ENCODE assay signal across 24 cellular contexts in genomic region chr12:101713930-101714329, GRCh38. TPM values are rescaled to one million over a fixed set of nuclear protein-coding genes. Genes with fewer than 3 reads are reported as not detected.
DNase-seq lines count a peak whose midpoint lies in the region; ATAC-seq and TF ChIP-seq lines count a peak whose summit lies in the region.
"Had no signal": no experiment of that assay in that cellular context is flagged by ENCODE, and none has a peak within 500 bp of the region (broad histone marks: within the 10 kb centered on the region; RNA-seq: fewer than 3 reads in every experiment).

No MANE protein-coding gene starts in this region.

- in situ Hi-C loops in gastrocnemius medialis (cut with MboI; ENCODE audit: low sequenced_read_pairs in 4 of 4): no loop called here

- H3K9ac ChIP-seq in liver (ENCODE audit: low read depth in 1 of 2, low read length in 2 of 2): peak overlapping the region in 1 of 2 donors; percentile 76

- DNase-seq in Peyer's patch: no peak
- DNase-seq in gastrocnemius medialis: no peak
- DNase-seq in KG1 (lab: John Stamatoyannopoulos, UW): no peak
- DNase-seq in stimulated activated naive CD8-positive, alpha-beta T cell treated with anti-CD3 and anti-CD28 coated beads, Interleukin-15, Interleukin-2, amounts not matched to agents 100 U/mL and 50 U/mL, for 24 hours: no peak
- DNase-seq in NCI-H1436 (lab: John Stamatoyannopoulos, UW): no peak
- DNase-seq: activated CD4-positive, alpha-beta memory T cell treated with anti-CD3 and anti-CD28 coated beads, Interleukin-2, amount 10 ng/mL, durations not matched to agents 7 days and 5 days; activated CD8-positive, alpha-beta memory T cell treated with anti-CD3 and anti-CD28 coated beads, Interleukin-2, amount 50 U/mL, for 48 hours; activated naive CD4-positive, alpha-beta T cell treated with anti-CD3 and anti-CD28 coated beads for 36 hours; brain microvascular endothelial cell; immature natural killer cell; MG63; naive thymus-derived CD4-positive, alpha-beta T cell; NCI-H1105; NCI-H187 treated with DMSO at 0.1 percent for 48 hours; NCI-H2171 treated with DMSO at 0.1 percent for 48 hours; NCI-H510A treated with DMSO at 0.1 percent for 48 hours; stimulated activated naive B cell treated with anti-CD40 and anti-IgM and Interleukin-4, amounts not matched to agents 10 μg/mL and 1 μg/mL and 100 μg/mL, for 72 hours; T-helper 17 cell had no signal

- ATAC-seq in gastrocnemius medialis: no peak
- no peak for ATAC-seq in stimulated activated naive CD8-positive, alpha-beta T cell treated with anti-CD3 and anti-CD28 coated beads, Interleukin-15, Interleukin-2, amounts not matched to agents 100 U/mL and 50 U/mL, for 24 hours
- ATAC-seq: GM12878; naive thymus-derived CD4-positive, alpha-beta T cell; stimulated activated naive B cell treated with anti-CD40 and anti-IgM and Interleukin-4, amounts not matched to agents 10 μg/mL and 1 μg/mL and 100 μg/mL, for 72 hours; T-helper 17 cell had no signal

- no peak for TF ChIP-seq POLR2A in Peyer's patch (IDR thresholded peaks at IDR 0.05)
- TF ChIP-seq POLR2A in gastrocnemius medialis (IDR thresholded peaks at IDR 0.05): no peak

- TF ChIP-seq RAD21 in liver (IDR thresholded peaks at IDR 0.05): no peak

- no peaks in the 10 kb centered on the region for H3K9me3 ChIP-seq in Peyer's patch
- no peaks in the 10 kb centered on the region for H3K9me3 ChIP-seq in liver (ENCODE audit: control insufficient read depth in 4 of 4, low read length in 3 of 4)
- no peaks in the 10 kb centered on the region for H3K9me3 ChIP-seq in gastrocnemius medialis
- H3K9me3 ChIP-seq: MG63 had no signal

- H3K4me3 ChIP-seq in Peyer's patch (no peak overlapping the region), liver (ENCODE audit: low read depth in 1 of 3, low read length in 3 of 3) (no peak overlapping the region), gastrocnemius medialis (no peak overlapping the region)
- H3K4me3 ChIP-seq: GM12878, K562, MG63 had no signal

- intact Hi-C loops in gastrocnemius medialis (cut with DNase I; ENCODE audit: low total_unique reads): no loop called here

- H3K36me3 ChIP-seq in Peyer's patch (no peaks in the 10 kb centered on the region), liver (ENCODE audit: control insufficient read depth in 4 of 4, insufficient read depth in 3 of 4, low read depth in 1 of 4, low read length in 3 of 4) (no peaks in the 10 kb centered on the region), gastrocnemius medialis (no peaks in the 10 kb centered on the region)
- H3K36me3 ChIP-seq: brain microvascular endothelial cell, MG63 had no signal

- peaks cover 0 to 48% (median 6%) of the 10 kb centered on the region in 4 donors for H3K4me1 ChIP-seq in Peyer's patch
- peaks cover 4 to 55% (median 44%) of the 10 kb centered on the region in 4 donors for H3K4me1 ChIP-seq in liver (ENCODE audit: control insufficient read depth in 4 of 4, insufficient read depth in 4 of 4, low read length in 3 of 4)
- peaks cover 19% of the 10 kb centered on the region in 2 donors for H3K4me1 ChIP-seq in gastrocnemius medialis

- H3K27ac ChIP-seq in C4-2B (no peak overlapping the region), Peyer's patch (peak overlapping the region in 3 of 4 donors; percentile 37 to 57 (median 40)), liver (ENCODE audit: low read depth in 1 of 2, low read length in 2 of 2) (peak overlapping the region; percentile 57 to 94), gastrocnemius medialis (peak overlapping the region; percentile 59 to 80 (median 61))
- H3K27ac ChIP-seq: brain microvascular endothelial cell had no signal

- TF ChIP-seq CTCF in C4-2B (conservative IDR thresholded peaks at IDR 0.05) (peak; percentile 24), Peyer's patch (IDR thresholded peaks at IDR 0.05) (no peak), liver (IDR thresholded peaks at IDR 0.05; ENCODE audit: low read depth, low read length, missing input control) (no peak), gastrocnemius medialis (IDR thresholded peaks at IDR 0.05 in 4 of 5, conservative IDR thresholded peaks at IDR 0.05 in 1 of 5) (no peak)

- H3K27me3 ChIP-seq in Peyer's patch (no peaks in the 10 kb centered on the region), liver (ENCODE audit: control insufficient read depth in 4 of 4, insufficient read depth in 4 of 4, low read length in 3 of 4) (no peaks in the 10 kb centered on the region), gastrocnemius medialis (no peaks in the 10 kb centered on the region)
- H3K27me3 ChIP-seq: brain microvascular endothelial cell, MG63 had no signal

- 43% methylated on average over 2 of the region's 2 CpGs for WGBS in liver

TF ChIP-seq in liver, 16 proteins besides CTCF, POLR2A, EP300 and RAD21:
- no peak for TF ChIP-seq FOXA1 (IDR thresholded peaks at IDR 0.05)

RNA-seq across cellular contexts. Expression of gene CHPT1, which starts 16.5 kb away (rescaled TPM):
- total RNA-seq in Peyer's patch (100 to 1,000 TPM in 3 of 4 donors, 10 to 100 TPM in 1; 78.4 to 471 (median 359) TPM), liver (10 to 100 TPM; 51.5 to 96.6 TPM), gastrocnemius medialis (10 to 100 TPM; 32.3 to 67.3 (median 36.1) TPM)
- 10 to 100 TPM; 57.9 to 65.5 TPM for polyA plus RNA-seq in liver

RNA-seq across cellular contexts. Expression of gene SYCP3, which starts 25.3 kb away (rescaled TPM):
- not detected for total RNA-seq in Peyer's patch
- under 1 TPM in 1 of 2 donors, not detected in 1; 0.17 TPM for total RNA-seq in liver
- polyA plus RNA-seq in liver: 1 to 10 TPM in 1 of 2 donors, not detected in 1; 3.0 TPM
- under 1 TPM in 1 of 4 donors, not detected in 3; 0.66 TPM for total RNA-seq in gastrocnemius medialis
- total RNA-seq: activated naive CD4-positive, alpha-beta T cell treated with anti-CD3 and anti-CD28 coated beads for 36 hours; left lobe of liver had no signal
- polyA plus RNA-seq: BJ had no signal
